18 cellular contexts compared by ENCODE assay signal in the genomic region with DNA sequence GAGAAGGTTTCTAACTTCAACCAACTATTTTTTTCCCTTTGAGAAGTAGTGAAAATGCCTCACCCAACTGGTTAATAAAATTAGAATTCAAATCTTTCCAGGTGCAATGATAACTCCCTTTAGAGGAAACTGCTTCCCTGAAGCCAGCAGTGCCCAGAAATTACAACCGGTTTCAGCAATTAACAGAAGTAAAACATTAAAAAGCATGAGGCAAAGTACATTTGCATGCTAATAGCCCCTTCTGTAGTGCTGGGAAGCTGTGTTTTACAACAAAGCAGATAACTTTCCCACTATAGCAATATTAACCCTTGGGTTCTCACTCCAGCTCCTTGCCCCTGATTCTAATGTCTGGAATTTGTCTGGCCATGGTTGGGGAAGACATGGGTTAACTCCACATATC.
A peak's percentile ranks its signal among the peaks of the same experiment; 100 is the strongest.
DNase-seq lines count a peak whose midpoint lies in the region; ATAC-seq and TF ChIP-seq lines count a peak whose summit lies in the region.
"Had no signal": no experiment of that assay in that cellular context is flagged by ENCODE, and none has a peak within 500 bp of the region (broad histone marks: within the 10 kb centered on the region; RNA-seq: fewer than 3 reads in every experiment).

No MANE protein-coding gene starts in this region.

- H3K9me3 ChIP-seq in hepatocyte (ENCODE audit: low read depth) (no peaks in the 10 kb centered on the region), mucosa of rectum (ENCODE audit: control insufficient read depth in 2 of 2, low read length in 2 of 2) (no peaks in the 10 kb centered on the region), breast epithelium (no peaks in the 10 kb centered on the region)
- H3K9me3 ChIP-seq: BLaER1 treated with 17β-estradiol and CSF1 and Interleukin-3, amounts not matched to agents 10 nM and 100 nM had no signal

- H3K4me1 Mint-ChIP-seq in natural killer cell = no peaks in the 10 kb centered on the region

- H3K27ac ChIP-seq in hepatocyte (peak overlapping the region; percentile 71), mucosa of rectum (ENCODE audit: low read depth in 2 of 2, low read length in 2 of 2) (peak overlapping the region; percentile 65 to 71), breast epithelium (no peak overlapping the region)
- H3K27ac ChIP-seq: BLaER1 treated with 17β-estradiol and CSF1 and Interleukin-3, amounts not matched to agents 10 nM and 100 nM had no signal

- peaks cover 30% of the 10 kb centered on the region for H3K27me3 ChIP-seq in hepatocyte
- H3K27me3 ChIP-seq in mucosa of rectum (ENCODE audit: control insufficient read depth in 2 of 2, insufficient read depth in 2 of 2, low read length in 2 of 2) = peaks cover 2 to 3% of the 10 kb centered on the region in 2 donors
- peaks cover 0 to 17% of the 10 kb centered on the region in 2 donors for H3K27me3 ChIP-seq in breast epithelium
- H3K27me3 ChIP-seq: BLaER1 treated with 17β-estradiol and CSF1 and Interleukin-3, amounts not matched to agents 10 nM and 100 nM had no signal

- peaks cover 0 to 4% of the 10 kb centered on the region in 2 donors for H3K9me3 Mint-ChIP-seq in natural killer cell
- H3K9me3 Mint-ChIP-seq: CD8-positive, alpha-beta T cell; HFFc6 had no signal

- H3K4me1 ChIP-seq in hepatocyte (ENCODE audit: insufficient read depth) (peaks cover 22% of the 10 kb centered on the region), mucosa of rectum (ENCODE audit: control insufficient read depth in 2 of 2, insufficient read depth in 2 of 2, low read length in 2 of 2) (peaks cover 3 to 9% of the 10 kb centered on the region in 2 donors), breast epithelium (no peaks in the 10 kb centered on the region)
- H3K4me1 ChIP-seq: BLaER1 treated with 17β-estradiol and CSF1 and Interleukin-3, amounts not matched to agents 10 nM and 100 nM had no signal

- intact Hi-C loops in breast epithelium (cut with DNase I; ENCODE audit: low total_unique reads) = no loop called here
- intact Hi-C loops in natural killer cell (cut with micrococcal nuclease) = no loop called here
- intact Hi-C loops in lower leg skin (cut with DNase I; ENCODE audit: low total_unique reads) = no loop called here

- no peak overlapping the region for H3K27ac Mint-ChIP-seq in natural killer cell
- H3K27ac Mint-ChIP-seq: CD8-positive, alpha-beta T cell; HFFc6 had no signal

- H2AFZ ChIP-seq in hepatocyte = no peak overlapping the region

- peak overlapping the region; percentile 63 for H3K4me2 ChIP-seq in hepatocyte
- H3K4me2 ChIP-seq: BLaER1 treated with 17β-estradiol and CSF1 and Interleukin-3, amounts not matched to agents 10 nM and 100 nM had no signal

- H3K9me2 ChIP-seq in hepatocyte (replicated peaks; ENCODE audit: insufficient read depth) = no peaks in the 10 kb centered on the region

- H3K4me3 ChIP-seq in hepatocyte (no peak overlapping the region), mucosa of rectum (ENCODE audit: low read length in 2 of 2) (no peak overlapping the region), breast epithelium (no peak overlapping the region), lower leg skin (ENCODE audit: low read depth, poor library complexity, severe bottlenecking) (no peak overlapping the region)
- H3K4me3 ChIP-seq: BLaER1 treated with 17β-estradiol and CSF1 and Interleukin-3, amounts not matched to agents 10 nM and 100 nM had no signal

- 25% methylated on average over 1 of the region's 1 CpG for WGBS in hepatocyte (ENCODE audit: low lambda C conversion rate, missing lambda C conversion rate)
- 54 to 64% methylated on average over 1 of the region's 1 CpG for WGBS in lower leg skin, 2 donors

- peaks cover 8% of the 10 kb centered on the region for H3K36me3 Mint-ChIP-seq in natural killer cell
- H3K36me3 Mint-ChIP-seq: CD8-positive, alpha-beta T cell had no signal

- DNase-seq in NCI-H526 treated with DMSO at 0.1 percent for 48 hours (lab: John Stamatoyannopoulos, UW) = peak; percentile 94
- DNase-seq in hepatocyte (ENCODE audit: low spot score) = peak; percentile 35
- DNase-seq in breast epithelium (ENCODE audit: low spot score in 2 of 2) = no peak
- no peak for DNase-seq in stimulated activated naive CD8-positive, alpha-beta T cell treated with anti-CD3 and anti-CD28 coated beads, Interleukin-15, Interleukin-2, amounts not matched to agents 100 U/mL and 50 U/mL, for 24 hours
- no peak for DNase-seq in natural killer cell
- DNase-seq in lower leg skin (ENCODE audit: low spot score in 2 of 2) = no peak
- DNase-seq: Calu3; CD8-positive, alpha-beta T cell; HFFc6; IMR-90; NCI-H1436; NCI-H2029; NCI-H2171 treated with DMSO at 0.1 percent for 48 hours; NCI-H446; NCI-H774; Right ventricle myocardium superior had no signal

- TF ChIP-seq CTCF in hepatocyte (IDR thresholded peaks at IDR 0.05; ENCODE audit: poor library complexity) (no peak), breast epithelium (IDR thresholded peaks at IDR 0.05) (no peak), natural killer cell (IDR thresholded peaks at IDR 0.05) (no peak), lower leg skin (IDR thresholded peaks at IDR 0.05) (no peak)

- TF ChIP-seq POLR2A in breast epithelium (IDR thresholded peaks at IDR 0.05) (no peak), lower leg skin (IDR thresholded peaks at IDR 0.05) (no peak)

- H3K27me3 Mint-ChIP-seq in natural killer cell (ENCODE audit: low read depth in 2 of 2) = peaks cover 19 to 26% of the 10 kb centered on the region in 2 donors

- H4K20me1 ChIP-seq in hepatocyte (ENCODE audit: insufficient read depth, poor library complexity, severe bottlenecking) = no peaks in the 10 kb centered on the region
- H4K20me1 ChIP-seq: BLaER1 treated with 17β-estradiol and CSF1 and Interleukin-3, amounts not matched to agents 10 nM and 100 nM had no signal

- no peaks in the 10 kb centered on the region for H3K79me2 ChIP-seq in hepatocyte

- ATAC-seq in stimulated activated naive CD8-positive, alpha-beta T cell treated with anti-CD3 and anti-CD28 coated beads, Interleukin-15, Interleukin-2, amounts not matched to agents 100 U/mL and 50 U/mL, for 24 hours = no peak
- no peak for ATAC-seq in natural killer cell
- ATAC-seq: CD8-positive, alpha-beta T cell had no signal

- no peak overlapping the region for H3K4me3 Mint-ChIP-seq in natural killer cell
- H3K4me3 Mint-ChIP-seq: CD8-positive, alpha-beta T cell; HFFc6 had no signal

- H3K36me3 ChIP-seq in hepatocyte (replicated peaks; ENCODE audit: insufficient read depth, low read depth) (no peaks in the 10 kb centered on the region), mucosa of rectum (ENCODE audit: control insufficient read depth in 2 of 2, insufficient read depth in 2 of 2, low read length in 2 of 2) (no peaks in the 10 kb centered on the region), breast epithelium (no peaks in the 10 kb centered on the region)
- H3K36me3 ChIP-seq: BLaER1 treated with 17β-estradiol and CSF1 and Interleukin-3, amounts not matched to agents 10 nM and 100 nM had no signal

- H3K9ac ChIP-seq in mucosa of rectum (ENCODE audit: low read depth in 1 of 2, low read length in 2 of 2) = no peak overlapping the region
- H3K9ac ChIP-seq: BLaER1 treated with 17β-estradiol and CSF1 and Interleukin-3, amounts not matched to agents 10 nM and 100 nM had no signal

Comparison
In these comparisons a context has a peak if more than half of its experiments do, and no peak if none do; other contexts are left out.
1. DNase-seq: peak in NCI-H526 treated with DMSO at 0.1 percent for 48 hours (single experiment) and hepatocyte (single experiment); none in breast epithelium (0 of 2), stimulated activated naive CD8-positive, alpha-beta T cell treated with anti-CD3 and anti-CD28 coated beads, Interleukin-15, Interleukin-2, amounts not matched to agents 100 U/mL and 50 U/mL, for 24 hours (single experiment), natural killer cell (single experiment) and lower leg skin (0 of 2).
2. H3K27ac ChIP-seq: peak in hepatocyte (single experiment) and mucosa of rectum (2 of 2); none in breast epithelium (0 of 2).